ENCODE assay signal across 29 cellular contexts in genomic region chrX:456925-457768, GRCh38.
"Had no signal": no experiment of that assay in that cellular context is flagged by ENCODE, and none has a peak within 500 bp of the region (broad histone marks: within the 10 kb centered on the region; RNA-seq: fewer than 3 reads in every experiment).

No MANE protein-coding gene starts in this region.

- H3K4me1 Mint-ChIP-seq: activated naive CD4-positive, alpha-beta T cell treated with anti-CD3 and anti-CD28 coated beads, Interleukin-2, amount 10 ng/mL, durations not matched to agents 7 days and 5 days; activated naive CD8-positive, alpha-beta T cell treated with anti-CD3 and anti-CD28 coated beads, Interleukin-2, amount 10 ng/mL, durations not matched to agents 7 days and 5 days; endodermal cell; nephron had no signal

- H3K4me1 ChIP-seq: ascending aorta, esophagus muscularis mucosa, foreskin keratinocyte, heart right ventricle, left lung, psoas muscle, spleen, tibial nerve had no signal

- H3K27ac ChIP-seq: ascending aorta, brain microvascular endothelial cell, esophagus muscularis mucosa, foreskin keratinocyte, heart right ventricle, left lung, neutrophil, ovary, psoas muscle, spleen, tibial nerve, VCaP had no signal

- ATAC-seq: foreskin keratinocyte, heart right ventricle, left lung, psoas muscle had no signal

- H3K27ac Mint-ChIP-seq: activated CD4-positive, alpha-beta memory T cell treated with anti-CD3 and anti-CD28 coated beads for 36 hours; activated naive CD4-positive, alpha-beta T cell treated with anti-CD3 and anti-CD28 coated beads, Interleukin-2, amount 10 ng/mL, durations not matched to agents 7 days and 5 days; activated naive CD8-positive, alpha-beta T cell treated with anti-CD3 and anti-CD28 coated beads, Interleukin-2, amount 10 ng/mL, durations not matched to agents 7 days and 5 days; activated T-helper 1 cell treated with anti-CD3 and anti-CD28 coated beads, Interleukin-12 subunit alpha, Interleukin-12 subunit beta, Interleukin-2, Interleukin-4 antibody, amounts not matched to agents 30 ng/mL and 10 ng/mL and 1 ng/mL, durations not matched to agents 14 hours and 24 hours and 36 hours; dendritic cell treated with granulocyte-macrophage colony-stimulating factor and Interleukin-4, amounts not matched to agents 40 ng/mL and 50 ng/mL, for 4 days; endodermal cell; nephron had no signal

- H3K36me3 ChIP-seq: ascending aorta, brain microvascular endothelial cell, esophagus muscularis mucosa, heart right ventricle, left lung, neutrophil, ovary, spleen, tibial nerve had no signal

- H3K27me3 Mint-ChIP-seq: activated naive CD4-positive, alpha-beta T cell treated with anti-CD3 and anti-CD28 coated beads, Interleukin-2, amount 10 ng/mL, durations not matched to agents 7 days and 5 days; activated naive CD8-positive, alpha-beta T cell treated with anti-CD3 and anti-CD28 coated beads, Interleukin-2, amount 10 ng/mL, durations not matched to agents 7 days and 5 days; dendritic cell treated with granulocyte-macrophage colony-stimulating factor and Interleukin-4, amounts not matched to agents 40 ng/mL and 50 ng/mL, for 4 days had no signal

- H3K27me3 ChIP-seq: ascending aorta, brain microvascular endothelial cell, foreskin keratinocyte, neutrophil, ovary, spleen, tibial nerve had no signal

- FAIRE-seq: TTC549 had no signal

- H3K36me3 Mint-ChIP-seq: activated CD4-positive, alpha-beta memory T cell treated with anti-CD3 and anti-CD28 coated beads for 36 hours; activated naive CD8-positive, alpha-beta T cell treated with anti-CD3 and anti-CD28 coated beads, Interleukin-2, amount 10 ng/mL, durations not matched to agents 7 days and 5 days had no signal

- H3K4me3 ChIP-seq: ascending aorta, esophagus muscularis mucosa, heart right ventricle, left lung, lung, ovary, psoas muscle, spleen, tibial nerve had no signal

- DNase-seq: activated CD4-positive, alpha-beta memory T cell treated with anti-CD3 and anti-CD28 coated beads for 36 hours; activated CD4-positive, alpha-beta T cell treated with anti-CD3 and anti-CD28 coated beads for 48 hours; activated CD8-positive, alpha-beta memory T cell treated with anti-CD3 and anti-CD28 coated beads, Interleukin-2, amount 50 U/mL, for 4 hours; activated effector memory CD4-positive, alpha-beta T cell treated with anti-CD3 and anti-CD28 coated beads, Interleukin-2, amount 50 U/mL, for 16 hours; activated naive CD4-positive, alpha-beta T cell treated with anti-CD3 and anti-CD28 coated beads, Interleukin-2, amount 10 ng/mL, durations not matched to agents 7 days and 5 days; activated naive CD8-positive, alpha-beta T cell treated with anti-CD3 and anti-CD28 coated beads, Interleukin-2, amount 10 ng/mL, durations not matched to agents 7 days and 5 days; activated T-cell treated with anti-CD3 and anti-CD28 coated beads, Interleukin-2, amount 50 U/mL, for 1 hour; brain microvascular endothelial cell; caudate nucleus; endodermal cell; foreskin keratinocyte; heart right ventricle; kidney glomerular epithelial cell; left lung; ovary; psoas muscle; stimulated activated CD4-positive, alpha-beta T cell treated with anti-CD3 and anti-CD28 coated beads, Interleukin-2, amount 100 ng/mL, for 48 hours; stimulated activated naive CD4-positive, alpha-beta T cell treated with Interleukin-2 at 50 U/mL for 16 hours had no signal

- H3K9me3 ChIP-seq: ascending aorta, neutrophil, ovary had no signal

- H3K4me3 Mint-ChIP-seq: activated CD4-positive, alpha-beta memory T cell treated with anti-CD3 and anti-CD28 coated beads for 36 hours; activated naive CD4-positive, alpha-beta T cell treated with anti-CD3 and anti-CD28 coated beads, Interleukin-2, amount 10 ng/mL, durations not matched to agents 7 days and 5 days; activated naive CD8-positive, alpha-beta T cell treated with anti-CD3 and anti-CD28 coated beads, Interleukin-2, amount 10 ng/mL, durations not matched to agents 7 days and 5 days; activated T-helper 1 cell treated with anti-CD3 and anti-CD28 coated beads, Interleukin-12 subunit alpha, Interleukin-12 subunit beta, Interleukin-2, Interleukin-4 antibody, amounts not matched to agents 30 ng/mL and 10 ng/mL and 1 ng/mL, durations not matched to agents 14 hours and 24 hours and 36 hours; dendritic cell treated with granulocyte-macrophage colony-stimulating factor and Interleukin-4, amounts not matched to agents 40 ng/mL and 50 ng/mL, for 4 days; endodermal cell; nephron had no signal
